In the genomic region with DNA sequence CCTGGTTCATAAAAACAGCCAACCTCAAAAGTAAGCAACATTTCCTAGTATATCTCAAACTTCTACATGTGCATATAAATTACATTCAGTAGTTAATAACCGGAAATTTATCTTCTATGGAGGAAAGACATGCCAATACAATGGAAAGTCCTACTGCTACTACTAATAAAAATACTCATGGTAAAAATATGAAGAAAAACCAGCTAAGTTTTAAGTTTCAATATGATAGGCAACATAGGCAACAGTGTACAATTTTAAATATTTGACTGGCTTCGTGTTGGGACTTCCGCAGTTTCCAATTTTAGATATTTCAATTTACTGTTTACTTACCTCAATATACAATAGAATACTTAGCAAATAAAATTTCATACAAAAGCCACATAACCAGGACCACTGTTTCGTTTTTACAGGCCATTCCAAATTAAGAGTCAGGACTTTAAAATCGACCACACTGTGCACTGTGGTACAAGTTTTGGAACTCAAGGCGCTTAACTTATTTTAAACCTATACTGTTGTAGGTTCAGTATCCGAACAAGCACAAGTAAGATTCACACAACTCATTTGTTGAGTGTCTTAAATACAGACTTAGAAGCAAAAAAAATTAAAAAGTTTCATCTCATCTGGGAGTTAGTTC, we compare ENCODE assay signal across 10 cellular contexts. TPM values are rescaled to one million over a fixed set of nuclear protein-coding genes. Genes with fewer than 3 reads are reported as not detected.
A peak's percentile ranks its signal among the peaks of the same experiment; 100 is the strongest.
DNase-seq lines count a peak whose midpoint lies in the region; ATAC-seq and TF ChIP-seq lines count a peak whose summit lies in the region.
"Had no signal": no experiment of that assay in that cellular context is flagged by ENCODE, and none has a peak within 500 bp of the region (broad histone marks: within the 10 kb centered on the region; RNA-seq: fewer than 3 reads in every experiment).

No MANE protein-coding gene starts in this region.

- no peak for TF ChIP-seq CTCF in hepatocyte (IDR thresholded peaks at IDR 0.05; ENCODE audit: poor library complexity)
- no peak for TF ChIP-seq CTCF in left ventricle myocardium inferior (IDR thresholded peaks at IDR 0.05; ENCODE audit: borderline replicate concordance)
- no peak for TF ChIP-seq CTCF in testis (IDR thresholded peaks at IDR 0.05)

- peaks cover 75% of the 10 kb centered on the region for H3K79me2 ChIP-seq in hepatocyte

- peaks cover 47% of the 10 kb centered on the region for H4K20me1 ChIP-seq in hepatocyte (ENCODE audit: insufficient read depth, poor library complexity, severe bottlenecking)

- no peaks in the 10 kb centered on the region for H3K36me3 ChIP-seq in hepatocyte (replicated peaks; ENCODE audit: insufficient read depth, low read depth)
- no peaks in the 10 kb centered on the region for H3K36me3 ChIP-seq in left ventricle myocardium inferior
- H3K36me3 ChIP-seq in testis (ENCODE audit: low read depth, missing control alignments): no peaks in the 10 kb centered on the region

- no peak overlapping the region for H2AFZ ChIP-seq in hepatocyte

- no peaks in the 10 kb centered on the region for H3K9me3 Mint-ChIP-seq in stimulated activated naive CD8-positive, alpha-beta T cell treated with anti-CD3 and anti-CD28 coated beads, Interleukin-15, Interleukin-2, amounts not matched to agents 100 ng/mL and 50 ng/mL, for 24 hours
- H3K9me3 Mint-ChIP-seq in T-helper 2 cell treated with Interferon-gamma antibody and Interleukin-4, amounts not matched to agents 5 μg/mL and 100 μg/mL, for 36 hours: no peaks in the 10 kb centered on the region

- H3K27me3 Mint-ChIP-seq in stimulated activated naive CD8-positive, alpha-beta T cell treated with anti-CD3 and anti-CD28 coated beads, Interleukin-15, Interleukin-2, amounts not matched to agents 100 ng/mL and 50 ng/mL, for 24 hours: no peaks in the 10 kb centered on the region
- no peaks in the 10 kb centered on the region for H3K27me3 Mint-ChIP-seq in T-helper 2 cell treated with Interferon-gamma antibody and Interleukin-4, amounts not matched to agents 5 μg/mL and 100 μg/mL, for 36 hours (ENCODE audit: low read depth)

- 90% methylated on average over 7 of the region's 7 CpGs for WGBS in hepatocyte (ENCODE audit: low lambda C conversion rate, missing lambda C conversion rate)
- 55 to 66% methylated on average over 7 of the region's 7 CpGs for WGBS in testis, 2 donors

- TF ChIP-seq POLR2A in testis (IDR thresholded peaks at IDR 0.05): no peak

- H3K4me3 ChIP-seq in hepatocyte (no peak overlapping the region), left ventricle myocardium inferior (no peak overlapping the region), testis (no peak overlapping the region)
- H3K4me3 ChIP-seq: SJSA1 had no signal

- no peak for DNase-seq in stimulated activated naive CD8-positive, alpha-beta T cell treated with anti-CD3 and anti-CD28 coated beads, Interleukin-15, Interleukin-2, amounts not matched to agents 100 U/mL and 50 U/mL, for 24 hours
- DNase-seq in T-helper 2 cell treated with Interferon-gamma antibody and Interleukin-4, amounts not matched to agents 5 μg/mL and 100 μg/mL, for 36 hours (ENCODE audit: low spot score): no peak
- DNase-seq in hepatocyte (ENCODE audit: low spot score) (no peak), left ventricle myocardium inferior (no peak), testis (no peak)
- DNase-seq: NCI-H187 had no signal

- ATAC-seq in stimulated activated naive CD8-positive, alpha-beta T cell treated with anti-CD3 and anti-CD28 coated beads, Interleukin-15, Interleukin-2, amounts not matched to agents 100 U/mL and 50 U/mL, for 24 hours: no peak
- ATAC-seq in GM21447 (IDR thresholded peaks at IDR 0.05; ENCODE audit: unreplicated experiment): no peak
- ATAC-seq in activated CD4-positive, CD25-positive, alpha-beta regulatory T cell treated with anti-CD3 and anti-CD28 coated beads, Interleukin-2, amount 50 U/mL, for 24 hours: no peak

- intact Hi-C loops in left ventricle myocardium inferior (cut with micrococcal nuclease) (no loop called here), testis (cut with DNase I; ENCODE audit: low total_unique reads) (no loop called here)

- H3K4me2 ChIP-seq in hepatocyte: peak overlapping the region; percentile 71

- H3K27ac ChIP-seq in hepatocyte: no peak overlapping the region
- no peak overlapping the region for H3K27ac ChIP-seq in left ventricle myocardium inferior (replicated peaks)
- peak overlapping the region in 1 of 2 donors; percentile 15 for H3K27ac ChIP-seq in testis
- H3K27ac ChIP-seq: SJSA1 had no signal

- H3K4me1 ChIP-seq in hepatocyte (ENCODE audit: insufficient read depth): peaks cover 21% of the 10 kb centered on the region
- H3K4me1 ChIP-seq in left ventricle myocardium inferior: peaks cover 85% of the 10 kb centered on the region
- H3K4me1 ChIP-seq in testis: peaks cover 28% of the 10 kb centered on the region

- peaks cover 50% of the 10 kb centered on the region for H3K36me3 Mint-ChIP-seq in stimulated activated naive CD8-positive, alpha-beta T cell treated with anti-CD3 and anti-CD28 coated beads, Interleukin-15, Interleukin-2, amounts not matched to agents 100 ng/mL and 50 ng/mL, for 24 hours (ENCODE audit: low read depth)
- peaks cover 12% of the 10 kb centered on the region for H3K36me3 Mint-ChIP-seq in T-helper 2 cell treated with Interferon-gamma antibody and Interleukin-4, amounts not matched to agents 5 μg/mL and 100 μg/mL, for 36 hours (ENCODE audit: low read depth)

- peak overlapping the region; percentile 99 for H3K4me3 Mint-ChIP-seq in stimulated activated naive CD8-positive, alpha-beta T cell treated with anti-CD3 and anti-CD28 coated beads, Interleukin-15, Interleukin-2, amounts not matched to agents 100 ng/mL and 50 ng/mL, for 24 hours
- peak overlapping the region; percentile 94 for H3K4me3 Mint-ChIP-seq in T-helper 2 cell treated with Interferon-gamma antibody and Interleukin-4, amounts not matched to agents 5 μg/mL and 100 μg/mL, for 36 hours

- H3K4me1 Mint-ChIP-seq in stimulated activated naive CD8-positive, alpha-beta T cell treated with anti-CD3 and anti-CD28 coated beads, Interleukin-15, Interleukin-2, amounts not matched to agents 100 ng/mL and 50 ng/mL, for 24 hours (ENCODE audit: low read depth): peaks cover 75% of the 10 kb centered on the region
- H3K4me1 Mint-ChIP-seq in T-helper 2 cell treated with Interferon-gamma antibody and Interleukin-4, amounts not matched to agents 5 μg/mL and 100 μg/mL, for 36 hours (ENCODE audit: low read depth): peaks cover 53% of the 10 kb centered on the region

- no peaks in the 10 kb centered on the region for H3K9me2 ChIP-seq in hepatocyte (replicated peaks; ENCODE audit: insufficient read depth)

- peak overlapping the region; percentile 100 for H3K27ac Mint-ChIP-seq in stimulated activated naive CD8-positive, alpha-beta T cell treated with anti-CD3 and anti-CD28 coated beads, Interleukin-15, Interleukin-2, amounts not matched to agents 100 ng/mL and 50 ng/mL, for 24 hours
- peak overlapping the region; percentile 2 for H3K27ac Mint-ChIP-seq in T-helper 2 cell treated with Interferon-gamma antibody and Interleukin-4, amounts not matched to agents 5 μg/mL and 100 μg/mL, for 36 hours

- H3K27me3 ChIP-seq in hepatocyte: no peaks in the 10 kb centered on the region
- H3K27me3 ChIP-seq in left ventricle myocardium inferior (ENCODE audit: low read depth): no peaks in the 10 kb centered on the region
- H3K27me3 ChIP-seq in testis: no peaks in the 10 kb centered on the region
- H3K27me3 ChIP-seq: SJSA1 had no signal

- H3K9me3 ChIP-seq in hepatocyte (ENCODE audit: low read depth) (no peaks in the 10 kb centered on the region), left ventricle myocardium inferior (replicated peaks) (no peaks in the 10 kb centered on the region), testis (no peaks in the 10 kb centered on the region)
- H3K9me3 ChIP-seq: SJSA1 had no signal

RNA-seq across cellular contexts. Expression of a gene that starts 2.9 kb away (rescaled TPM):
- total RNA-seq in hepatocyte: 103 and 124 TPM in 2 replicates
- polyA plus RNA-seq in hepatocyte: 45.5 and 64.3 TPM in 2 replicates
- total RNA-seq in left ventricle myocardium inferior: 75.0 TPM
- 100 to 1,000 TPM; 139 to 174 TPM for total RNA-seq in testis
- polyA plus RNA-seq in testis (ENCODE audit: insufficient read depth, low read depth, low replicate concordance): 100.0 TPM

RNA-seq across cellular contexts. Expression of a gene that starts 3.7 kb away (rescaled TPM):
- total RNA-seq in hepatocyte (81.7 and 87.2 TPM in 2 replicates), left ventricle myocardium inferior (21.4 TPM), testis (10 to 100 TPM; 51.6 to 55.9 TPM)
- polyA plus RNA-seq in hepatocyte (50.4 and 62.3 TPM in 2 replicates), testis (ENCODE audit: insufficient read depth, low read depth, low replicate concordance) (37.8 TPM)

RNA-seq across cellular contexts. Expression of a gene that starts 46.7 kb away (rescaled TPM):
- total RNA-seq in hepatocyte (18.8 and 20.7 TPM in 2 replicates), left ventricle myocardium inferior (13.4 TPM), testis (10 to 100 TPM; 22.7 to 25.4 TPM)
- polyA plus RNA-seq in hepatocyte (4.8 and 5.8 TPM in 2 replicates), testis (ENCODE audit: insufficient read depth, low read depth, low replicate concordance) (8.6 TPM)
